In the genomic region with DNA sequence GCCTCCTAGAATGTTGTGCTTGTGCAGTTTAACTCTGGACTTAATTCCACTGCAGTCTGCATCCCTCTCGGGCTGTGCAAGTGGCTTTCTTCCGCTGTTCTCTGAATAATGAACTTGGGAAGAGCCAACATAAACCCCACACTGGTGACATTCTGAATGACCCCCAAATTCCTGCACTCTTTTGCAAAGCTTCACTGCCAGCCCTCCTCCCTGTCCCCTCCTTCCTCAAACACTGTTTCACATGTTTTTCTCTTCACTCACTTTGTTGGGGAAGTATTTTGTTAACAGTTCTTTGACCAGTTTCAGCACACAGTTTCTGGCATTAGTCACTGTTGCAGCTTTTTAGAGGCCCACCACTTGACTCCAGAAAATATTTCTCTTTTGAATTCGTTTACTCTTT, we compare ENCODE assay signal across 13 cellular contexts. TPM values are rescaled to one million over a fixed set of nuclear protein-coding genes. Genes with fewer than 3 reads are reported as not detected.
DNase-seq lines count a peak whose midpoint lies in the region; ATAC-seq, FAIRE-seq and TF ChIP-seq lines count a peak whose summit lies in the region.
"Had no signal": no experiment of that assay in that cellular context is flagged by ENCODE, and none has a peak within 500 bp of the region (broad histone marks: within the 10 kb centered on the region; RNA-seq: fewer than 3 reads in every experiment).

No MANE protein-coding gene starts in this region.

- RAD21 ChIA-PET in GM12878 (lab: Charles Lee; ENCODE audit: unreplicated experiment), result interaction anchor here (1.0 to 9.5 kb wide), 12 partner anchors 11 to 43 kb away, joined by 3 to 87 read pairs (median 14); no protein-coding TSS in a partner anchor

- no peaks in the 10 kb centered on the region; a peak in 2 of 4 replicates for H3K27me3 ChIP-seq in GM12878 (replicated peaks in 1 of 2; ENCODE audit: control insufficient read depth in 2 of 2, insufficient read depth in 2 of 2, low read length in 1 of 2)
- H3K27me3 ChIP-seq in right cardiac atrium (ENCODE audit: control insufficient read depth, insufficient read depth), result no peaks in the 10 kb centered on the region

- no peak for TF ChIP-seq POLR2A in GM12878 (IDR thresholded peaks at IDR 0.05; ENCODE audit: low read depth, low read length)

- peak; percentile 37 for DNase-seq in HFFc6
- no peak for DNase-seq in GM12878 (ENCODE audit: low read depth, low spot score)
- DNase-seq in right cardiac atrium, result no peak
- peak; percentile 36 for DNase-seq in smooth muscle cell of the brain vasculature (ENCODE audit: low read depth, low spot score)
- no peak for DNase-seq in NCI-H1930 (lab: John Stamatoyannopoulos, UW)
- DNase-seq: activated CD4-positive, alpha-beta T cell treated with anti-CD3 and anti-CD28 coated beads, Interleukin-2, amount 50 U/mL, for 48 hours; MM.1S; NCI-H748 treated with DMSO at 0.1 percent for 48 hours; psoas muscle had no signal

- H3K4me3 ChIP-seq in GM12878 (no peak overlapping the region), right cardiac atrium (ENCODE audit: low read length) (no peak overlapping the region)
- H3K4me3 ChIP-seq: psoas muscle had no signal

- no peak for FAIRE-seq in GM12878 (lab: Jason Lieb, UNC)

- H3K9ac ChIP-seq in GM12878 (ENCODE audit: control insufficient read depth, insufficient read depth, low read length), result no peak overlapping the region

- no peaks in the 10 kb centered on the region for H4K20me1 ChIP-seq in GM12878 (ENCODE audit: control insufficient read depth, insufficient read depth)

- TF ChIP-seq RAD21 in GM12878 (IDR thresholded peaks at IDR 0.05; ENCODE audit: insufficient read depth, low read depth, low read length), result no peak

- no peak overlapping the region for H2AFZ ChIP-seq in GM12878 (ENCODE audit: control insufficient read depth, low read depth, low read length)

- H3K4me1 ChIP-seq in GM12878 (ENCODE audit: control insufficient read depth, insufficient read depth, low read length) (no peaks in the 10 kb centered on the region), right cardiac atrium (ENCODE audit: control insufficient read depth, insufficient read depth, low read length) (peaks cover 2% of the 10 kb centered on the region)

- peaks cover 28% of the 10 kb centered on the region for H3K36me3 Mint-ChIP-seq in HFFc6 (ENCODE audit: low read depth)
- H3K36me3 Mint-ChIP-seq: activated naive CD4-positive, alpha-beta T cell treated with anti-CD3 and anti-CD28 coated beads, Interleukin-2, amount 50 U/mL, for 72 hours had no signal

- no TSS peak for BruUV-seq in GM12878 (replicated peaks; lab: Mats Ljungman, UMichigan)

- peak; percentile 25; the same call in 1 of the 3 replicates for ATAC-seq in GM12878
- ATAC-seq in right cardiac atrium, result peak; percentile 52 to 72
- no peak for ATAC-seq in activated CD4-positive, CD25-positive, alpha-beta regulatory T cell treated with anti-CD3 and anti-CD28 coated beads, Interleukin-2, amount 50 U/mL, for 24 hours
- ATAC-seq in HG03442 (IDR thresholded peaks at IDR 0.05; ENCODE audit: unreplicated experiment), result no peak
- no peak for ATAC-seq in HG02588 (IDR thresholded peaks at IDR 0.05; ENCODE audit: unreplicated experiment)
- ATAC-seq: activated naive CD4-positive, alpha-beta T cell treated with anti-CD3 and anti-CD28 coated beads, Interleukin-2, amount 50 U/mL, for 72 hours had no signal

- SMC1A ChIA-PET in GM12878 (lab: Charles Lee; ENCODE audit: uncharacterized antibody, unreplicated experiment), result interaction anchor here (0.7 to 12.3 kb wide), 9 partner anchors 11 to 56 kb away, joined by 3 to 389 read pairs (median 5); no protein-coding TSS in a partner anchor

- 3% methylated on average over 3 of the region's 3 CpGs for WGBS in GM12878 (ENCODE audit: insufficient coverage, insufficient replicate concordance, low lambda C conversion rate, missing lambda C conversion rate)
- 44% methylated on average over 3 of the region's 3 CpGs for WGBS in right cardiac atrium

- H3K27ac ChIP-seq in GM12878 (ENCODE audit: control insufficient read depth, insufficient read depth), result no peak overlapping the region
- no peak overlapping the region for H3K27ac ChIP-seq in right cardiac atrium (ENCODE audit: low read length)
- H3K27ac ChIP-seq: psoas muscle had no signal

- no peak overlapping the region for H3K4me2 ChIP-seq in GM12878 (ENCODE audit: control insufficient read depth, insufficient read depth)

- POLR2A ChIA-PET in GM12878 (lab: Charles Lee), result interaction anchor here (0.7 to 4.0 kb wide), 10 partner anchors 9 to 107 kb away, joined by 3 to 17 read pairs (median 13); no protein-coding TSS in a partner anchor

- no peaks in the 10 kb centered on the region for H3K79me2 ChIP-seq in GM12878 (ENCODE audit: control insufficient read depth, insufficient read depth, low read length)

- no peak for TF ChIP-seq EP300 in GM12878 (IDR thresholded peaks at IDR 0.05; ENCODE audit: borderline replicate concordance in 1 of 2, control insufficient read depth in 1 of 2, low read depth in 2 of 2, low read length in 2 of 2)

- TF ChIP-seq CTCF in HFFc6 (IDR thresholded peaks at IDR 0.05) (no peak), GM12878 (IDR thresholded peaks at IDR 0.05 in 2 of 3, conservative IDR thresholded peaks at IDR 0.05 in 1 of 3; ENCODE audit: control insufficient read depth in 2 of 3, extremely low read depth in 1 of 3, insufficient read depth in 1 of 3, low read depth in 3 of 3, low read length in 3 of 3) (no peak)

- H3K27ac Mint-ChIP-seq in HFFc6, result peak overlapping the region; percentile 96
- H3K27ac Mint-ChIP-seq: activated naive CD4-positive, alpha-beta T cell treated with anti-CD3 and anti-CD28 coated beads, Interleukin-2, amount 50 U/mL, for 72 hours had no signal

- H3K9me3 Mint-ChIP-seq in HFFc6, result peaks cover 7% of the 10 kb centered on the region; the same call in 1 of the 2 replicates
- H3K9me3 Mint-ChIP-seq: activated naive CD4-positive, alpha-beta T cell treated with anti-CD3 and anti-CD28 coated beads, Interleukin-2, amount 50 U/mL, for 72 hours had no signal

- no peaks in the 10 kb centered on the region for H3K9me3 ChIP-seq in GM12878 (replicated peaks; ENCODE audit: control insufficient read depth, insufficient read depth, low read length)
- H3K9me3 ChIP-seq in right cardiac atrium (ENCODE audit: control insufficient read depth, low read length), result no peaks in the 10 kb centered on the region
- H3K9me3 ChIP-seq: psoas muscle had no signal

- CTCF ChIA-PET in GM12878 (lab: Yijun Ruan, JAX), result interaction anchor here (1.0 to 4.3 kb wide), 10 partner anchors 11 to 323 kb away, joined by 3 to 24 read pairs (median 6); no protein-coding TSS in a partner anchor

- H3K27me3 Mint-ChIP-seq in HFFc6 (ENCODE audit: insufficient read depth), result peaks cover 2% of the 10 kb centered on the region

- H3K36me3 ChIP-seq in GM12878 (ENCODE audit: control insufficient read depth in 2 of 2, insufficient read depth in 2 of 2, low read length in 1 of 2), result no peaks in the 10 kb centered on the region

- in situ Hi-C loops in GM12878 (cut with MboI), result no loop called here

- intact Hi-C loops in GM12878 (cut with micrococcal nuclease; ENCODE audit: unreplicated experiment), result no loop called here
- intact Hi-C loops in right cardiac atrium (cut with DNase I), result no loop called here

- H3K4me1 Mint-ChIP-seq in HFFc6 (ENCODE audit: low read depth), result peaks cover 87% of the 10 kb centered on the region

- peak overlapping the region; percentile 84 for H3K4me3 Mint-ChIP-seq in HFFc6

TF ChIP-seq in GM12878, 131 proteins besides CTCF, POLR2A, EP300 and RAD21 (continues in another document):
- TF ChIP-seq NKRF (conservative IDR thresholded peaks at IDR 0.05) (no peak), SIX5 (IDR thresholded peaks at IDR 0.05; ENCODE audit: low read depth, low read length, severe bottlenecking) (no peak), CHD1 (IDR thresholded peaks at IDR 0.05; ENCODE audit: low read depth, low read length) (no peak), SIN3A (IDR thresholded peaks at IDR 0.05; ENCODE audit: low read depth, low read length) (no peak), TAF1 (IDR thresholded peaks at IDR 0.05; ENCODE audit: borderline replicate concordance, low read depth, low read length) (no peak)

RNA-seq across cellular contexts. Expression of gene GNG12, which starts 39.7 kb away (rescaled TPM):
- 100 to 1,000 TPM; 172 to 229 (median 198) TPM for total RNA-seq in HFFc6 (2021; fragmentation: NEBNext Ultra II Directional; extraction: Animal tissue kit (Norgen Biotek cat#: 25700))
- 4.2 and 4.4 TPM in 2 replicates for total RNA-seq in GM12878 (2013; cell fraction: nucleolus; rRNA removed)
- 0.27 and 0.28 TPM in 2 replicates for total RNA-seq in GM12878 (2014; rRNA removed)
- 0.31 and 0.32 TPM in 2 replicates for total RNA-seq in GM12878 (2014; rRNA removed; fragmentation: Illumina TruSeq; extraction: Trizol)
- total RNA-seq in GM12878 (2021), result 0.38 and 0.43 TPM in 2 replicates
- 0.09 TPM for polyA plus RNA-seq in GM12878 (2011; ENCODE audit: low read depth)
- 32.8 and 48.5 TPM in 2 replicates for polyA plus RNA-seq in GM12878 (2011; rRNA removed)
- polyA plus RNA-seq in GM12878 (2011; cell fraction: cytosol; rRNA removed), result 10.5 and 14.8 TPM in 2 replicates
- 12.2 and 16.1 TPM in 2 replicates for polyA plus RNA-seq in GM12878 (2011; cell fraction: nucleus; rRNA removed)
- polyA plus RNA-seq in GM12878 (2012), result 0.15 and 0.20 TPM in 2 replicates
- polyA plus RNA-seq in GM12878 (2014; fragmentation: Illumina TruSeq; extraction: Trizol), result 0.51 and 0.55 TPM in 2 replicates
- under 1 TPM; 0.22 to 0.27 TPM for polyA plus RNA-seq in GM12878 (2014; fragmentation: Nextera tagmentation; extraction: Ambion mirVana)
- 0.25 and 0.27 TPM in 2 replicates for polyA plus RNA-seq in GM12878 (2014; rRNA removed)
- under 1 TPM; 0.50 to 0.79 TPM for polyA plus RNA-seq in GM12878 (2016; fragmentation: Nextera tagmentation; extraction: Ambion mirVana)
- polyA minus RNA-seq in GM12878 (2011; rRNA and poly(A)+ RNA removed), result 20.8 and 23.3 TPM in 2 replicates
- 7.5 and 7.6 TPM in 2 replicates for polyA minus RNA-seq in GM12878 (2011; cell fraction: cytosol; rRNA and poly(A)+ RNA removed)
- 16.4 and 27.7 TPM in 2 replicates for polyA minus RNA-seq in GM12878 (2011; cell fraction: nucleus; rRNA and poly(A)+ RNA removed)
- total RNA-seq in right cardiac atrium, result 10 to 100 TPM; 30.1 to 44.9 (median 32.1) TPM
- 12.2 TPM for polyA plus RNA-seq in right cardiac atrium

Comparison
In these comparisons a context has a peak if more than half of its experiments do, and no peak if none do; other contexts are left out.
1. DNase-seq: peak in HFFc6 (single experiment) and smooth muscle cell of the brain vasculature (single experiment); none in GM12878 (single experiment), right cardiac atrium (0 of 3) and NCI-H1930 (0 of 2).
2. ATAC-seq: peak in GM12878 (single experiment) and right cardiac atrium (2 of 2); none in activated CD4-positive, CD25-positive, alpha-beta regulatory T cell treated with anti-CD3 and anti-CD28 coated beads, Interleukin-2, amount 50 U/mL, for 24 hours (0 of 2), HG03442 (single experiment) and HG02588 (single experiment).
3. RNA of gene GNG12, which starts 39.7 kb away (total RNA-seq): 172 to 229 TPM in HFFc6 and 30.1 to 44.9 TPM in right cardiac atrium; 0.27 to 4.4 TPM in GM12878; every median in the first group is over 4 times any median in the second.